Comparison of ENCODE assay signal across 8 cellular contexts in the genomic region with DNA sequence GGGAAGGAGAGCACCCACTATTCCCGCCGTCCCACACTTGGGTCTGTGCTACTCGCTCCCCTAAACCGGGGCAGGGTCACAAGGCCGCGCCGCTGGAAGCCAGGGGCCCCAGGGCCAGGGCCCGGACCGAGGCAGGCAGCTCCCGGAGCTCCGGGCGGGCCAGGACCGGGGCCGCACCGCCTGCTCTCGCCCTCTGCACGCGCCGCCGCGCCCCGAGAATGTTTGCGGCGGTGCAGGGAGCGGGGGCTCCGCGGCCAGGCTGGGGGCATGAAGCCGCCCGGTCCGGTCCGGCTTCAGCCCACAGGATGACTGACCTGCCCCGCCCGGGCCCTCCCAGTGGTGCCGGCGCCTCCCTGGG. TPM values are rescaled to one million over a fixed set of nuclear protein-coding genes. Genes with fewer than 3 reads are reported as not detected.
DNase-seq lines count a peak whose midpoint lies in the region; TF ChIP-seq lines count a peak whose summit lies in the region.

No MANE protein-coding gene starts in this region.

- peak overlapping the region; percentile 99 for H2AFZ ChIP-seq in neuron (ENCODE audit: low read depth, low read length)

- H3K36me3 ChIP-seq in HUES64 (ENCODE audit: insufficient read depth, low read length) (peaks cover 44% of the 10 kb centered on the region), neuron (ENCODE audit: insufficient read depth, low read length) (no peaks in the 10 kb centered on the region), adrenal gland (replicated peaks in 1 of 2) (no peaks in the 10 kb centered on the region)
- H3K36me3 ChIP-seq in effector memory CD4-positive, alpha-beta T cell (ENCODE audit: control insufficient read depth, insufficient read depth, low read length): no peaks in the 10 kb centered on the region

- intact Hi-C loops in head of caudate nucleus (cut with DNase I): no loop called here
- intact Hi-C loops in adrenal gland (cut with DNase I): no loop called here

- H3K4me3 ChIP-seq in HUES64 (ENCODE audit: low read length): peak overlapping the region; percentile 88
- H3K4me3 ChIP-seq in effector memory CD4-positive, alpha-beta T cell (ENCODE audit: insufficient read depth, low read depth, low read length, poor library complexity, severe bottlenecking): peak overlapping the region; percentile 54
- H3K4me3 ChIP-seq in neuron (ENCODE audit: low read length): peak overlapping the region; percentile 60
- peak overlapping the region in 2 of 4 donors; percentile 44 to 68 for H3K4me3 ChIP-seq in adrenal gland

- H3K27ac ChIP-seq in HUES64 (ENCODE audit: low read depth, low read length) (peak overlapping the region; percentile 75; the same call in 1 of the 2 replicates), adrenal gland (no peak overlapping the region)
- H3K27ac ChIP-seq in effector memory CD4-positive, alpha-beta T cell (ENCODE audit: insufficient read depth, low read length, poor library complexity, severe bottlenecking): no peak overlapping the region

- no peak for TF ChIP-seq POLR2A in adrenal gland (IDR thresholded peaks at IDR 0.05)

- 2% methylated on average over 35 of the region's 35 CpGs for WGBS in HUES64
- WGBS in adrenal gland, 4 donors: 0 to 6% (median 4%) methylated on average over 2 to 35 of the region's 35 CpGs; no CpG with 5 or more reads in 1 of the 4 donors

- peaks cover 9% of the 10 kb centered on the region for H3K27me3 ChIP-seq in HUES64 (ENCODE audit: insufficient read depth, low read length)
- peaks cover 20% of the 10 kb centered on the region for H3K27me3 ChIP-seq in effector memory CD4-positive, alpha-beta T cell (replicated peaks; ENCODE audit: control insufficient read depth, insufficient read depth, low read length, poor library complexity, severe bottlenecking)
- H3K27me3 ChIP-seq in neuron (ENCODE audit: insufficient read depth, low read length): peaks cover 4% of the 10 kb centered on the region
- H3K27me3 ChIP-seq in adrenal gland: peaks cover 13% of the 10 kb centered on the region

- H3K9ac ChIP-seq in HUES64 (ENCODE audit: low read depth, low read length): peak overlapping the region; percentile 67

- no peaks in the 10 kb centered on the region for H3K9me3 ChIP-seq in HUES64 (ENCODE audit: insufficient read depth, low read depth, low read length)
- H3K9me3 ChIP-seq in effector memory CD4-positive, alpha-beta T cell (ENCODE audit: control insufficient read depth, low read length): no peaks in the 10 kb centered on the region
- H3K9me3 ChIP-seq in neuron (ENCODE audit: low read length): no peaks in the 10 kb centered on the region
- no peaks in the 10 kb centered on the region for H3K9me3 ChIP-seq in adrenal gland (replicated peaks in 1 of 3)

- H3K4me1 ChIP-seq in HUES64 (ENCODE audit: insufficient read depth, low read length): peaks cover 10% of the 10 kb centered on the region
- H3K4me1 ChIP-seq in effector memory CD4-positive, alpha-beta T cell (ENCODE audit: control insufficient read depth, insufficient read depth, low read length, poor library complexity, severe bottlenecking): peaks cover 11% of the 10 kb centered on the region
- no peaks in the 10 kb centered on the region for H3K4me1 ChIP-seq in neuron (ENCODE audit: insufficient read depth, low read length)
- peaks cover 4 to 9% of the 10 kb centered on the region in 2 donors for H3K4me1 ChIP-seq in adrenal gland (replicated peaks in 1 of 2)

- no peak for TF ChIP-seq CTCF in adrenal gland (IDR thresholded peaks at IDR 0.05)

- DNase-seq in COLO668 (lab: John Stamatoyannopoulos, UW; ENCODE audit: unreplicated experiment): peak; percentile 31
- DNase-seq in effector memory CD4-positive, alpha-beta T cell: no peak
- no peak for DNase-seq in DMS114 treated with DMSO at 0.1 percent for 48 hours (lab: John Stamatoyannopoulos, UW; ENCODE audit: unreplicated experiment)
- DNase-seq in head of caudate nucleus: no peak
- DNase-seq in adrenal gland: no peak
- DNase-seq in NCI-H2196 (lab: John Stamatoyannopoulos, UW; ENCODE audit: unreplicated experiment): no peak

RNA-seq across cellular contexts. Expression of gene CTSV, which starts 0.4 kb away (rescaled TPM):
- 59.2 TPM for polyA plus RNA-seq in HUES64 (2013, experiment 1 of 2)
- 52.2 TPM for polyA plus RNA-seq in HUES64 (2013, experiment 2 of 2)
- under 1 TPM in 6 of 8 donors, not detected in 2; 0.06 to 0.48 (median 0.17) TPM for total RNA-seq in adrenal gland
- polyA plus RNA-seq in adrenal gland: under 1 TPM; 0.16 to 0.55 (median 0.20) TPM
